ENCODE assay signal across 7 cellular contexts in genomic region chr4:97917115-97917514, GRCh38.
"Had no signal": no experiment of that assay in that cellular context is flagged by ENCODE, and none has a peak within 500 bp of the region (broad histone marks: within the 10 kb centered on the region; RNA-seq: fewer than 3 reads in every experiment).

No MANE protein-coding gene starts in this region.

- ATAC-seq: GM23338, HCT116, K562 had no signal

- H3K4me3 ChIP-seq: GM23338, K562 had no signal

- DNase-seq: H9, HFFc6, IMR-90, KG1 had no signal
